ENCODE assay signal across 24 cellular contexts in the genomic region with DNA sequence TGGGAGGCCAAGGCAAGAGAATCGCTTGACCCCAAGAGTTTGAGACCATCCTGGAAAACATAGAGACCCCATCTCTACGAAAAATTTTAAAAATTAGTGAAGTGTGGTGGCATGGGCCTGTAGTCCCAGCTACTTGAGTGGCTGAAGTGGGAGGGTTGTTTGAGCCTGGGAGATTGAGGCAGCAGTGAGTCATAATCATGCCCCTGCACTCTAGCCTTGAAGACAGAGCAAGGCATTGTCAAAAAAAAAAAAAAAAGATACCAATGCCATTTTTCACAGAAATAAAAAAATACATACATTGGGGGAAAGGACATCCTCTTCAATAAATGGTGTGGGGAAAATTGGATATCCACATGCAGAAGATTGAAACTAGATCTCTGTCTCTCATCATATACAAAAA.
"Had no signal": no experiment of that assay in that cellular context is flagged by ENCODE, and none has a peak within 500 bp of the region (broad histone marks: within the 10 kb centered on the region; RNA-seq: fewer than 3 reads in every experiment).

No MANE protein-coding gene starts in this region.

- DNase-seq: colonic mucosa; cortex of kidney; dermis blood vessel endothelial cell; dorsolateral prefrontal cortex; effector CD4-positive, alpha-beta T cell; effector CD8-positive, alpha-beta T cell; effector memory CD4-positive, alpha-beta T cell; effector memory CD8-positive, alpha-beta T cell; endodermal cell; erythroblast; esophagus squamous epithelium; foreskin fibroblast; foreskin keratinocyte; gastrocnemius medialis; glutamatergic neuron; head of caudate nucleus; heart left ventricle; heart right ventricle had no signal

- H3K9me3 ChIP-seq: colonic mucosa had no signal

- ATAC-seq: effector memory CD8-positive, alpha-beta T cell; esophagus mucosa; foreskin keratinocyte; gastrocnemius medialis; gastroesophageal sphincter; heart left ventricle; heart right ventricle had no signal

- H3K4me1 ChIP-seq: colonic mucosa, esophagus muscularis mucosa, esophagus squamous epithelium, foreskin keratinocyte, gastrocnemius medialis, gastroesophageal sphincter, heart left ventricle, heart right ventricle had no signal

- H3K27ac Mint-ChIP-seq: dendritic cell treated with granulocyte-macrophage colony-stimulating factor and Interleukin-4, amounts not matched to agents 40 ng/mL and 50 ng/mL, for 4 days; effector memory CD8-positive, alpha-beta T cell; endodermal cell had no signal

- H3K27ac ChIP-seq: colonic mucosa, coronary artery, dorsolateral prefrontal cortex, epithelial cell of prostate, esophagus muscularis mucosa, esophagus squamous epithelium, foreskin keratinocyte, gastrocnemius medialis, gastroesophageal sphincter, heart left ventricle, heart right ventricle had no signal

- H3K4me3 ChIP-seq: colonic mucosa, coronary artery, dorsolateral prefrontal cortex, esophagus muscularis mucosa, esophagus squamous epithelium, gastrocnemius medialis, gastroesophageal sphincter, heart left ventricle, heart right ventricle had no signal

- H3K4me3 Mint-ChIP-seq: dendritic cell treated with granulocyte-macrophage colony-stimulating factor and Interleukin-4, amounts not matched to agents 40 ng/mL and 50 ng/mL, for 4 days; effector memory CD8-positive, alpha-beta T cell; endodermal cell had no signal

- H3K36me3 ChIP-seq: colonic mucosa, esophagus muscularis mucosa, gastrocnemius medialis, gastroesophageal sphincter, heart left ventricle, heart right ventricle had no signal

- H3K27me3 ChIP-seq: colonic mucosa, dorsolateral prefrontal cortex, esophagus muscularis mucosa, esophagus squamous epithelium, foreskin keratinocyte, gastrocnemius medialis, gastroesophageal sphincter, heart left ventricle, heart right ventricle had no signal

- H3K4me1 Mint-ChIP-seq: endodermal cell had no signal
